ENCODE assay signal across 25 cellular contexts in the genomic region with DNA sequence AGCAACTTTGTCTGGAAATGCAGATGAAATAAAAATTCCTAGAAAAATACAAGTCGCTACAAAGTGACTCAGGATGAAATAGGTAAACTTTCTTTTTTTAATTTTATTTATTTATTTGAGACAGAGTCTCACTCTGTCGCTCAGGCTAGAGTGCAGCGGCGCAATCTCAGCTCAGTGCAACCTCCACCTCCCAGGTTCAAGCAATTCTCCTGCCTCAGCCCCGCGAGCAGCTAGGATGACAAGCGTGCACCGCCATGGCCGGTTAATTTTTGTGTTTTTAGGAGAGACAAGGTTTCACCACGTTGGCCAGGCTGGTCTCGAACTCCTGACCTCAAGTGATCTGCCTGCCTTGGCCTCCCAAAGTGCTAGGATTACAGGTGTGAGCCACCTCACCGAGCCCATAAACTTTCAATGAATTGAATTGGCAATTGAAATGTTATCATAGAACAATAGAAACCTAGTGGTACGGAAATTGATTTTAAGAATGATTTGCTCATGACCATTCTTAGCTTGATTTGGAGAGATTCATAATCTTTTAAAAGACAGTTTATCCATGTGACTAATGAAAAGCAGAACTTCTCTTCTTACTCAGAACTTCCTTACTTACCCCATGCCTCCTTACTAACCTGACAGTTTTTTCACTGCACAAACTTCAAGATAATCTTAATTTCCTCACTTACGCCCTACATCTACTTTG.
DNase-seq lines count a peak whose midpoint lies in the region; ATAC-seq, FAIRE-seq and TF ChIP-seq lines count a peak whose summit lies in the region.
"Had no signal": no experiment of that assay in that cellular context is flagged by ENCODE, and none has a peak within 500 bp of the region (broad histone marks: within the 10 kb centered on the region; RNA-seq: fewer than 3 reads in every experiment).

No MANE protein-coding gene starts in this region.

- 74% methylated on average over 14 of the region's 14 CpGs for WGBS in liver

- H3K4me1 ChIP-seq in OCI-LY3 (ENCODE audit: low read length) (peaks cover 39% of the 10 kb centered on the region), liver (ENCODE audit: control insufficient read depth in 4 of 4, insufficient read depth in 4 of 4, low read length in 3 of 4) (peaks cover 1 to 48% (median 37%) of the 10 kb centered on the region in 4 donors)

- H3K27ac ChIP-seq in OCI-LY3 (ENCODE audit: low read length), result peak overlapping the region; percentile 15; the same call in 1 of the 2 replicates
- H3K27ac ChIP-seq in liver (ENCODE audit: low read depth in 1 of 2, low read length in 2 of 2), result peak overlapping the region; percentile 45 to 76
- H3K27ac ChIP-seq: KMS-11, parathyroid adenoma, PC-9, SJCRH30 had no signal

- no peaks in the 10 kb centered on the region for H4K20me1 ChIP-seq in OCI-LY3 (ENCODE audit: insufficient read depth, low read length)

- TF ChIP-seq RAD21 in liver (IDR thresholded peaks at IDR 0.05), result no peak

- H3K9me3 ChIP-seq in OCI-LY3 (ENCODE audit: insufficient read depth, low read length) (no peaks in the 10 kb centered on the region), liver (ENCODE audit: control insufficient read depth in 4 of 4, low read length in 3 of 4) (no peaks in the 10 kb centered on the region)
- H3K9me3 ChIP-seq: heart right ventricle, SJCRH30 had no signal

- H3K4me3 Mint-ChIP-seq in stimulated activated naive CD8-positive, alpha-beta T cell treated with anti-CD3 and anti-CD28 coated beads, Interleukin-15, Interleukin-2, amounts not matched to agents 100 ng/mL and 50 ng/mL, for 24 hours, result no peak overlapping the region
- H3K4me3 Mint-ChIP-seq in stimulated activated naive CD8-positive, alpha-beta T cell treated with anti-CD3 and anti-CD28 coated beads, Interleukin-15, amount 100 ng/mL, for 72 hours, result no peak overlapping the region
- H3K4me3 Mint-ChIP-seq: activated B cell treated with CpG ODN at 0.5 μM for 24 hours; activated naive CD8-positive, alpha-beta T cell treated with anti-CD3 and anti-CD28 coated beads, Interleukin-2, amount 10 ng/mL, durations not matched to agents 7 days and 5 days; activated T-helper 1 cell treated with anti-CD3 and anti-CD28 coated beads, Interleukin-12 subunit alpha, Interleukin-12 subunit beta, Interleukin-2, Interleukin-4 antibody, amounts not matched to agents 30 ng/mL and 10 ng/mL and 1 ng/mL, durations not matched to agents 14 hours and 24 hours and 36 hours; brain; CD4-positive, alpha-beta T cell had no signal

- H3K9ac ChIP-seq in OCI-LY3 (ENCODE audit: low read length) (no peak overlapping the region), liver (ENCODE audit: low read depth in 1 of 2, low read length in 2 of 2) (no peak overlapping the region)
- H3K9ac ChIP-seq: KMS-11, parathyroid adenoma had no signal

- no peaks in the 10 kb centered on the region for H3K27me3 ChIP-seq in OCI-LY3 (ENCODE audit: low read depth, low read length)
- no peaks in the 10 kb centered on the region for H3K27me3 ChIP-seq in liver (ENCODE audit: control insufficient read depth in 4 of 4, insufficient read depth in 4 of 4, low read length in 3 of 4)
- H3K27me3 ChIP-seq: heart right ventricle, SJCRH30 had no signal

- TF ChIP-seq CTCF in OCI-LY3 (IDR thresholded peaks at IDR 0.05; ENCODE audit: low read depth, low read length) (no peak), liver (IDR thresholded peaks at IDR 0.05; ENCODE audit: low read depth, low read length, missing input control) (no peak)

- no peak for ATAC-seq in stimulated activated naive CD8-positive, alpha-beta T cell treated with anti-CD3 and anti-CD28 coated beads, Interleukin-15, amount 100 ng/mL, for 72 hours
- ATAC-seq: heart right ventricle had no signal

- no peak for DNase-seq in stimulated activated naive CD8-positive, alpha-beta T cell treated with anti-CD3 and anti-CD28 coated beads, Interleukin-15, amount 100 ng/mL, for 72 hours
- DNase-seq in HTR-8/SVneo (ENCODE audit: insufficient read length, low spot score) (no peak), NCI-H1048 (lab: John Stamatoyannopoulos, UW) (no peak)
- no peak for DNase-seq in activated CD8-positive, alpha-beta memory T cell treated with anti-CD3 and anti-CD28 coated beads for 24 hours
- no peak for DNase-seq in activated naive CD4-positive, alpha-beta T cell (lab: John Stamatoyannopoulos, UW)
- DNase-seq: activated B cell treated with CpG ODN at 0.5 μM for 24 hours; activated naive CD8-positive, alpha-beta T cell treated with anti-CD3 and anti-CD28 coated beads, Interleukin-2, amount 10 ng/mL, durations not matched to agents 7 days and 5 days; CD4-positive, alpha-beta T cell; heart right ventricle; NCI-H1417; NCI-H526; PC-9; SJCRH30; stimulated activated CD4-positive, alpha-beta T cell treated with anti-CD3 and anti-CD28 coated beads, Interleukin-2, amount 100 ng/mL, for 24 hours had no signal

- H3K4me3 ChIP-seq in OCI-LY3 (ENCODE audit: low read length) (no peak overlapping the region), liver (ENCODE audit: low read depth in 1 of 3, low read length in 3 of 3) (no peak overlapping the region)
- H3K4me3 ChIP-seq: heart right ventricle, lung, PC-9, SJCRH30 had no signal

- no peaks in the 10 kb centered on the region for H3K79me2 ChIP-seq in OCI-LY3 (ENCODE audit: low read length)
- H3K79me2 ChIP-seq: parathyroid adenoma had no signal

- H2AFZ ChIP-seq in OCI-LY3 (ENCODE audit: low read depth, low read length), result 0 out of 2 replicates have a peak overlapping the region, but pooled peaks have one; percentile 46
- H2AFZ ChIP-seq: PC-9 had no signal

- H3K36me3 ChIP-seq in OCI-LY3 (replicated peaks; ENCODE audit: low read depth, low read length) (no peaks in the 10 kb centered on the region), liver (ENCODE audit: control insufficient read depth in 4 of 4, insufficient read depth in 3 of 4, low read depth in 1 of 4, low read length in 3 of 4) (no peaks in the 10 kb centered on the region)
- H3K36me3 ChIP-seq: heart right ventricle, SJCRH30 had no signal

- peaks cover 50% of the 10 kb centered on the region for H3K4me1 Mint-ChIP-seq in stimulated activated naive CD8-positive, alpha-beta T cell treated with anti-CD3 and anti-CD28 coated beads, Interleukin-15, Interleukin-2, amounts not matched to agents 100 ng/mL and 50 ng/mL, for 24 hours (ENCODE audit: low read depth)
- peaks cover 34% of the 10 kb centered on the region for H3K4me1 Mint-ChIP-seq in stimulated activated naive CD8-positive, alpha-beta T cell treated with anti-CD3 and anti-CD28 coated beads, Interleukin-15, amount 100 ng/mL, for 72 hours

- peak overlapping the region; percentile 64 for H3K4me2 ChIP-seq in OCI-LY3 (ENCODE audit: low read length)
- H3K4me2 ChIP-seq: KMS-11, PC-9 had no signal

- no peaks in the 10 kb centered on the region for H3K9me3 Mint-ChIP-seq in stimulated activated naive CD8-positive, alpha-beta T cell treated with anti-CD3 and anti-CD28 coated beads, Interleukin-15, Interleukin-2, amounts not matched to agents 100 ng/mL and 50 ng/mL, for 24 hours
- H3K9me3 Mint-ChIP-seq in stimulated activated naive CD8-positive, alpha-beta T cell treated with anti-CD3 and anti-CD28 coated beads, Interleukin-15, amount 100 ng/mL, for 72 hours, result no peaks in the 10 kb centered on the region
- H3K9me3 Mint-ChIP-seq: activated B cell treated with CpG ODN at 0.5 μM for 24 hours; activated naive CD8-positive, alpha-beta T cell treated with anti-CD3 and anti-CD28 coated beads, Interleukin-2, amount 10 ng/mL, durations not matched to agents 7 days and 5 days; brain; CD4-positive, alpha-beta T cell had no signal

- no peak for FAIRE-seq in HTR-8/SVneo (lab: Jason Lieb, UNC)
- FAIRE-seq: colon, endometrium, urothelium cell line had no signal

- peak overlapping the region; percentile 10 for H3K27ac Mint-ChIP-seq in stimulated activated naive CD8-positive, alpha-beta T cell treated with anti-CD3 and anti-CD28 coated beads, Interleukin-15, Interleukin-2, amounts not matched to agents 100 ng/mL and 50 ng/mL, for 24 hours
- no peak overlapping the region for H3K27ac Mint-ChIP-seq in stimulated activated naive CD8-positive, alpha-beta T cell treated with anti-CD3 and anti-CD28 coated beads, Interleukin-15, amount 100 ng/mL, for 72 hours
- H3K27ac Mint-ChIP-seq: activated B cell treated with CpG ODN at 0.5 μM for 24 hours; activated naive CD8-positive, alpha-beta T cell treated with anti-CD3 and anti-CD28 coated beads, Interleukin-2, amount 10 ng/mL, durations not matched to agents 7 days and 5 days; activated T-helper 1 cell treated with anti-CD3 and anti-CD28 coated beads, Interleukin-12 subunit alpha, Interleukin-12 subunit beta, Interleukin-2, Interleukin-4 antibody, amounts not matched to agents 30 ng/mL and 10 ng/mL and 1 ng/mL, durations not matched to agents 14 hours and 24 hours and 36 hours; CD4-positive, alpha-beta T cell had no signal

- H3K36me3 Mint-ChIP-seq in stimulated activated naive CD8-positive, alpha-beta T cell treated with anti-CD3 and anti-CD28 coated beads, Interleukin-15, Interleukin-2, amounts not matched to agents 100 ng/mL and 50 ng/mL, for 24 hours (ENCODE audit: low read depth), result no peaks in the 10 kb centered on the region
- H3K36me3 Mint-ChIP-seq: brain had no signal

- no peaks in the 10 kb centered on the region for H3K27me3 Mint-ChIP-seq in stimulated activated naive CD8-positive, alpha-beta T cell treated with anti-CD3 and anti-CD28 coated beads, Interleukin-15, Interleukin-2, amounts not matched to agents 100 ng/mL and 50 ng/mL, for 24 hours
- H3K27me3 Mint-ChIP-seq in stimulated activated naive CD8-positive, alpha-beta T cell treated with anti-CD3 and anti-CD28 coated beads, Interleukin-15, amount 100 ng/mL, for 72 hours, result no peaks in the 10 kb centered on the region
- H3K27me3 Mint-ChIP-seq: activated B cell treated with CpG ODN at 0.5 μM for 24 hours; activated naive CD8-positive, alpha-beta T cell treated with anti-CD3 and anti-CD28 coated beads, Interleukin-2, amount 10 ng/mL, durations not matched to agents 7 days and 5 days; brain; CD4-positive, alpha-beta T cell had no signal

TF ChIP-seq in liver, 16 proteins besides CTCF, POLR2A, EP300 and RAD21 (continues in another document):
- TF ChIP-seq HNF4G (IDR thresholded peaks at IDR 0.05) (no peak), HNF4A (conservative IDR thresholded peaks at IDR 0.05) (no peak), EGR1 (IDR thresholded peaks at IDR 0.05; ENCODE audit: low read depth in 2 of 2) (no peak), NR2F2 (IDR thresholded peaks at IDR 0.05) (no peak), JUND (IDR thresholded peaks at IDR 0.05) (no peak), YY1 (IDR thresholded peaks at IDR 0.05) (no peak), SP1 (IDR thresholded peaks at IDR 0.05) (no peak), FOXA2 (IDR thresholded peaks at IDR 0.05) (no peak)
- TF ChIP-seq, protein P1, sequence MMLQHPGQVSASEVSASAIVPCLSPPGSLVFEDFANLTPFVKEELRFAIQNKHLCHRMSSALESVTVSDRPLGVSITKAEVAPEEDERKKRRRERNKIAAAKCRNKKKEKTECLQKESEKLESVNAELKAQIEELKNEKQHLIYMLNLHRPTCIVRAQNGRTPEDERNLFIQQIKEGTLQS (IDR thresholded peaks at IDR 0.05), result no peak
